In the genomic region with DNA sequence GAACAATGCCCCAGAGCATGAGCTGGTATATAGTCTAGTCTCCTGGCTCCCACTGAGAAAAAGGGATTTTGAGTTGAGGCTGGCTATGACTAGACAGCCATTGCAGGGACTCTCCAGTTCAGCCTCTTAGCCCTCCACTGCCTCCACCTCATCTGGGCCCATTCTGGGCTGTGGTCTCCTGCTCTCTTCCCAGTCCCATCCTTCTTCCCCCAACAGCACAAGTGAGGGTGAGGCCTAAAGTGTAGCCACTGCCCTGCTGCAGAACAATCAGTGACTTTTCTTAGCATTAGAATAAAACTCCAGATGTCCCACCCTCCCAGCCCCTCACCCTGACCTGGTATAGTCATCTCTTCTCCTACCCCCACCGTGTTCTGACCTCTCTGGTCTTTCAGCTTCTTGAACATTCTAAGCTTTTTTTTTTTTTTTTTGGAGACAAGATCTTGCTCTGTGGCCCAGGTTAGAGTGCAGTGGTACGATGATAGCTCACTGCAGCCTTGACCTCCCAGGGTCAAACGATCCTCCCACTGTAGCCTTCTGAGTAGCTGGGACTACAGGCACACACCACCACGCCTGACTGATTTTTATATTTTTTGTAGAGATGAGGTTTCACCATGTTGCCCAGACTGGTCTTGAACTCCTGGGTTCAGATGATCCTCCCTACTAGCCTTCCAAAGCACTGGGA, we compare ENCODE assay signal across 2 cellular contexts.
TF ChIP-seq lines count a peak whose summit lies in the region.

No MANE protein-coding gene starts in this region.

TF ChIP-seq in SK-N-SH, 30 proteins besides CTCF, POLR2A, EP300 and RAD21 (continued from another document):
- no peak for TF ChIP-seq REST (IDR thresholded peaks at IDR 0.05; ENCODE audit: low read depth, low read length)
- TF ChIP-seq MXI1 (IDR thresholded peaks at IDR 0.05; ENCODE audit: low read depth, low read length), result no peak
- TF ChIP-seq, protein P1, sequence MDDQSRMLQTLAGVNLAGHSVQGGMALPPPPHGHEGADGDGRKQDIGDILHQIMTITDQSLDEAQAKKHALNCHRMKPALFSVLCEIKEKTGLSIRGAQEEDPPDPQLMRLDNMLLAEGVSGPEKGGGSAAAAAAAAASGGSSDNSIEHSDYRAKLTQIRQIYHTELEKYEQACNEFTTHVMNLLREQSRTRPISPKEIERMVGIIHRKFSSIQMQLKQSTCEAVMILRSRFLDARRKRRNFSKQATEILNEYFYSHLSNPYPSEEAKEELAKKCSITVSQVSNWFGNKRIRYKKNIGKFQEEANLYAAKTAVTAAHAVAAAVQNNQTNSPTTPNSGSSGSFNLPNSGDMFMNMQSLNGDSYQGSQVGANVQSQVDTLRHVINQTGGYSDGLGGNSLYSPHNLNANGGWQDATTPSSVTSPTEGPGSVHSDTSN (IDR thresholded peaks at IDR 0.05), result no peak
- TF ChIP-seq, protein P2, sequence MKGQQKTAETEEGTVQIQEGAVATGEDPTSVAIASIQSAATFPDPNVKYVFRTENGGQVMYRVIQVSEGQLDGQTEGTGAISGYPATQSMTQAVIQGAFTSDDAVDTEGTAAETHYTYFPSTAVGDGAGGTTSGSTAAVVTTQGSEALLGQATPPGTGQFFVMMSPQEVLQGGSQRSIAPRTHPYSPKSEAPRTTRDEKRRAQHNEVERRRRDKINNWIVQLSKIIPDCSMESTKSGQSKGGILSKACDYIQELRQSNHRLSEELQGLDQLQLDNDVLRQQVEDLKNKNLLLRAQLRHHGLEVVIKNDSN (IDR thresholded peaks at IDR 0.05; ENCODE audit: borderline replicate concordance, low read depth), result no peak
- TF ChIP-seq SIN3A (IDR thresholded peaks at IDR 0.05; ENCODE audit: borderline replicate concordance, low read depth, low read length), result no peak
- no peak for TF ChIP-seq FOXM1 (IDR thresholded peaks at IDR 0.05; ENCODE audit: low read depth)
- no peak for TF ChIP-seq FOSL2 (IDR thresholded peaks at IDR 0.05; ENCODE audit: borderline replicate concordance, low read depth)
- no peak for TF ChIP-seq MEF2A (IDR thresholded peaks at IDR 0.05; ENCODE audit: borderline replicate concordance, low read depth)

TF ChIP-seq in SK-N-SH treated with all-trans-retinoic acid at 6 μM for 48 hours, 23 proteins besides CTCF, POLR2A, EP300 and RAD21 (continued from another document):
- TF ChIP-seq, protein P3, sequence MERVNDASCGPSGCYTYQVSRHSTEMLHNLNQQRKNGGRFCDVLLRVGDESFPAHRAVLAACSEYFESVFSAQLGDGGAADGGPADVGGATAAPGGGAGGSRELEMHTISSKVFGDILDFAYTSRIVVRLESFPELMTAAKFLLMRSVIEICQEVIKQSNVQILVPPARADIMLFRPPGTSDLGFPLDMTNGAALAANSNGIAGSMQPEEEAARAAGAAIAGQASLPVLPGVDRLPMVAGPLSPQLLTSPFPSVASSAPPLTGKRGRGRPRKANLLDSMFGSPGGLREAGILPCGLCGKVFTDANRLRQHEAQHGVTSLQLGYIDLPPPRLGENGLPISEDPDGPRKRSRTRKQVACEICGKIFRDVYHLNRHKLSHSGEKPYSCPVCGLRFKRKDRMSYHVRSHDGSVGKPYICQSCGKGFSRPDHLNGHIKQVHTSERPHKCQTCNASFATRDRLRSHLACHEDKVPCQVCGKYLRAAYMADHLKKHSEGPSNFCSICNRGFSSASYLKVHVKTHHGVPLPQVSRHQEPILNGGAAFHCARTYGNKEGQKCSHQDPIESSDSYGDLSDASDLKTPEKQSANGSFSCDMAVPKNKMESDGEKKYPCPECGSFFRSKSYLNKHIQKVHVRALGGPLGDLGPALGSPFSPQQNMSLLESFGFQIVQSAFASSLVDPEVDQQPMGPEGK (CRISPR knock-in tag; IDR thresholded peaks at IDR 0.05; ENCODE audit: borderline replicate concordance), result no peak
- no peak for TF ChIP-seq POU6F1 (CRISPR knock-in tag; IDR thresholded peaks at IDR 0.05; ENCODE audit: borderline replicate concordance, low read depth)
- TF ChIP-seq CSRNP3 (CRISPR knock-in tag; IDR thresholded peaks at IDR 0.05), result no peak
- no peak for TF ChIP-seq ZC3H10 (CRISPR knock-in tag; IDR thresholded peaks at IDR 0.05)
